In the genomic region with DNA sequence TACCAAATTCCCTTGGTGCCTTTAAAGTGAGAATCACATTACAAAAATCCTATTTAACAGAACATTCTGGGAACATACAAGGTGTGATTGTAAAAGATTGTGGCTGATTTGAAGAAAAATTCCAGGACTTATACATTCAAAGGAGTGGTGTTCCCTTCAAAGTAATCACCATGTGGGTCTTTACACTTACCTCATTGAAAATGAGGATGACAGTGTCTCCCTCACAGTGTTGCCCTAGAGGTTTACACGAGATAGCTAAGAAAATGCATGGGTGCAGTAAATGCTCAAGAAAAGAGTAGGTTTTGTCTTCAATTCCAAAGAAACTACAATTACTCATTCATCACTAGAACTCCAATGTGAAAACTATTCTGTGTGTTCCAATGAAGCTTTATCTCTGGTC, we compare ENCODE assay signal across 30 cellular contexts.
"Had no signal": no experiment of that assay in that cellular context is flagged by ENCODE, and none has a peak within 500 bp of the region (broad histone marks: within the 10 kb centered on the region; RNA-seq: fewer than 3 reads in every experiment).

No MANE protein-coding gene starts in this region.

- H3K27ac ChIP-seq: adrenal gland, body of pancreas, brain microvascular endothelial cell, breast epithelium, VCaP had no signal

- H3K4me1 ChIP-seq: adrenal gland, body of pancreas, breast epithelium had no signal

- DNase-seq: activated B cell treated with CpG ODN at 0.5 μM for 24 hours; activated CD4-positive, alpha-beta memory T cell treated with anti-CD3 and anti-CD28 coated beads, Interleukin-2, amount 10 ng/mL, durations not matched to agents 7 days and 5 days; activated CD4-positive, alpha-beta T cell treated with anti-CD3 and anti-CD28 coated beads for 4 hours; activated CD4-positive, alpha-beta T cell treated with anti-CD3 and anti-CD28 coated beads, Interleukin-2, amount 50 U/mL, for 48 hours; activated CD4-positive, CD25-positive, alpha-beta regulatory T cell treated with anti-CD3 and anti-CD28 coated beads, Interleukin-2, amount 50 U/mL, for 72 hours; activated CD8-positive, alpha-beta memory T cell treated with anti-CD3 and anti-CD28 coated beads for 24 hours; activated CD8-positive, alpha-beta memory T cell treated with anti-CD3 and anti-CD28 coated beads, Interleukin-2, amount 10 ng/mL, durations not matched to agents 7 days and 5 days; activated CD8-positive, alpha-beta memory T cell treated with anti-CD3 and anti-CD28 coated beads, Interleukin-2, amount 50 U/mL, for 48 hours; activated CD8-positive, alpha-beta T cell treated with anti-CD3 and anti-CD28 coated beads, Interleukin-2, amount 10 ng/mL, durations not matched to agents 7 days and 5 days; activated effector memory CD4-positive, alpha-beta T cell treated with anti-CD3 and anti-CD28 coated beads, Interleukin-2, amount 50 U/mL, for 16 hours; activated gamma-delta T cell treated with Interleukin-2 at 50 U/mL for 16 hours; activated naive CD4-positive, alpha-beta T cell; activated naive CD4-positive, alpha-beta T cell treated with anti-CD3 and anti-CD28 coated beads for 36 hours; activated naive CD4-positive, alpha-beta T cell treated with anti-CD3 and anti-CD28 coated beads, Interleukin-2, amount 50 U/mL, for 16 hours; activated naive CD8-positive, alpha-beta T cell treated with anti-CD3 and anti-CD28 coated beads for 36 hours; activated T-cell treated with anti-CD3 and anti-CD28 coated beads, Interleukin-2, amount 50 U/mL, for 4 hours; activated T-cell treated with anti-CD3 and anti-CD28 coated beads, Interleukin-2, amount 50 U/mL, for 72 hours; adrenal gland; amniotic stem cell; aorta; body of pancreas; central memory CD4-positive, alpha-beta T cell; T-helper 1 cell; T-helper 2 cell; T-helper 9 cell had no signal

- H3K27me3 ChIP-seq: adrenal gland, body of pancreas, brain microvascular endothelial cell, breast epithelium had no signal

- H3K4me3 ChIP-seq: adrenal gland, body of pancreas, breast epithelium had no signal

- H3K36me3 ChIP-seq: adrenal gland, brain microvascular endothelial cell, breast epithelium had no signal

- ATAC-seq: activated CD8-positive, alpha-beta memory T cell treated with anti-CD3 and anti-CD28 coated beads, Interleukin-2, amount 10 ng/mL, durations not matched to agents 7 days and 5 days; activated CD8-positive, alpha-beta T cell treated with anti-CD3 and anti-CD28 coated beads, Interleukin-2, amount 10 ng/mL, durations not matched to agents 7 days and 5 days; activated naive CD4-positive, alpha-beta T cell treated with anti-CD3 and anti-CD28 coated beads, Interleukin-2, amount 50 U/mL, for 72 hours; activated T-cell treated with anti-CD3 and anti-CD28 coated beads, Interleukin-2, amount 50 U/mL, for 4 hours; activated T-cell treated with anti-CD3 and anti-CD28 coated beads, Interleukin-2, amount 50 U/mL, for 72 hours; activated T-helper 17 cell treated with anti-CD3 and anti-CD28 coated beads, Interleukin-2, amount 50 U/mL, for 72 hours; body of pancreas had no signal
